Comparison of ENCODE assay signal across 20 cellular contexts in genomic region chr16:35797811-35798210, GRCh38.
DNase-seq lines count a peak whose midpoint lies in the region; ATAC-seq and TF ChIP-seq lines count a peak whose summit lies in the region.
"Had no signal": no experiment of that assay in that cellular context is flagged by ENCODE, and none has a peak within 500 bp of the region (broad histone marks: within the 10 kb centered on the region; RNA-seq: fewer than 3 reads in every experiment).

No MANE protein-coding gene starts in this region.

- H3K4me3 Mint-ChIP-seq in progenitor cell of endocrine pancreas (ENCODE audit: low read depth): no peak overlapping the region
- no peak overlapping the region for H3K4me3 Mint-ChIP-seq in activated CD4-positive, alpha-beta memory T cell treated with anti-CD3 and anti-CD28 coated beads, Interleukin-2, amount 10 ng/mL, durations not matched to agents 7 days and 5 days
- H3K4me3 Mint-ChIP-seq: CD14-positive monocyte had no signal

- H3K36me3 ChIP-seq in BLaER1 (no peaks in the 10 kb centered on the region), HUES6 (ENCODE audit: control insufficient read depth, insufficient read depth, low read length) (no peaks in the 10 kb centered on the region), esophagus muscularis mucosa (no peaks in the 10 kb centered on the region)
- H3K36me3 ChIP-seq: Peyer's patch, SJSA1 had no signal

- no peak for TF ChIP-seq POLR2A in esophagus muscularis mucosa (IDR thresholded peaks at IDR 0.05; ENCODE audit: low read depth)

- no peak overlapping the region for H3K27ac Mint-ChIP-seq in progenitor cell of endocrine pancreas
- no peak overlapping the region for H3K27ac Mint-ChIP-seq in activated CD4-positive, alpha-beta memory T cell treated with anti-CD3 and anti-CD28 coated beads, Interleukin-2, amount 10 ng/mL, durations not matched to agents 7 days and 5 days
- H3K27ac Mint-ChIP-seq: CD14-positive monocyte had no signal

- peaks cover 49% of the 10 kb centered on the region for H3K9me3 Mint-ChIP-seq in progenitor cell of endocrine pancreas (ENCODE audit: low read depth)
- H3K9me3 Mint-ChIP-seq in activated CD4-positive, alpha-beta memory T cell treated with anti-CD3 and anti-CD28 coated beads, Interleukin-2, amount 10 ng/mL, durations not matched to agents 7 days and 5 days: peaks cover 21% of the 10 kb centered on the region

- ATAC-seq in GM21515 (IDR thresholded peaks at IDR 0.05; ENCODE audit: unreplicated experiment) (no peak), GM21367 (IDR thresholded peaks at IDR 0.05; ENCODE audit: unreplicated experiment) (no peak)

- CTCF ChIA-PET in activated CD4-positive, alpha-beta memory T cell treated with anti-CD3 and anti-CD28 coated beads, Interleukin-2, amount 10 ng/mL, durations not matched to agents 7 days and 5 days (lab: Charles Lee): no interaction called here

- TF ChIP-seq CTCF in esophagus muscularis mucosa (IDR thresholded peaks at IDR 0.05) (no peak), progenitor cell of endocrine pancreas (IDR thresholded peaks at IDR 0.05; ENCODE audit: unreplicated experiment) (no peak)

- no peak overlapping the region; the same call in 1 of the 2 replicates for H3K9ac ChIP-seq in BLaER1
- peak overlapping the region; percentile 44 for H3K9ac ChIP-seq in HUES6 (ENCODE audit: low read length)
- H3K9ac ChIP-seq: KMS-11 had no signal

- DNase-seq in NCI-H748 (lab: John Stamatoyannopoulos, UW; ENCODE audit: unreplicated experiment): peak; percentile 76
- DNase-seq in esophagus muscularis mucosa (ENCODE audit: extremely low spot score): peak; percentile 47
- DNase-seq in progenitor cell of endocrine pancreas (ENCODE audit: low spot score, unreplicated experiment): no peak
- no peak for DNase-seq in activated CD4-positive, alpha-beta memory T cell treated with anti-CD3 and anti-CD28 coated beads, Interleukin-2, amount 10 ng/mL, durations not matched to agents 7 days and 5 days
- DNase-seq: 8988T, DMS79, H7, NCI-H1105 treated with DMSO at 0.1 percent for 48 hours, NCI-H2081 treated with DMSO at 0.1 percent for 48 hours, NCI-H446 treated with DMSO at 0.1 percent for 48 hours, NCI-H69, Peyer's patch, T-helper 9 cell had no signal

- H3K27ac ChIP-seq in BLaER1 (peak overlapping the region; percentile 76), HUES6 (ENCODE audit: low read depth, low read length) (no peak overlapping the region), esophagus muscularis mucosa (replicated peaks in 1 of 4) (no peak overlapping the region)
- H3K27ac ChIP-seq: KMS-11, Peyer's patch, SJSA1 had no signal

- H3K4me1 Mint-ChIP-seq in progenitor cell of endocrine pancreas (ENCODE audit: low read depth): no peaks in the 10 kb centered on the region
- H3K4me1 Mint-ChIP-seq in activated CD4-positive, alpha-beta memory T cell treated with anti-CD3 and anti-CD28 coated beads, Interleukin-2, amount 10 ng/mL, durations not matched to agents 7 days and 5 days: no peaks in the 10 kb centered on the region
- H3K4me1 Mint-ChIP-seq: CD14-positive monocyte had no signal

- no peaks in the 10 kb centered on the region for H3K27me3 Mint-ChIP-seq in progenitor cell of endocrine pancreas
- H3K27me3 Mint-ChIP-seq in activated CD4-positive, alpha-beta memory T cell treated with anti-CD3 and anti-CD28 coated beads, Interleukin-2, amount 10 ng/mL, durations not matched to agents 7 days and 5 days: no peaks in the 10 kb centered on the region

- peak overlapping the region; percentile 72 for H3K4me2 ChIP-seq in BLaER1
- H3K4me2 ChIP-seq: KMS-11 had no signal

- H3K9me3 ChIP-seq in BLaER1 (peaks cover 33% of the 10 kb centered on the region), HUES6 (ENCODE audit: control insufficient read depth, insufficient read depth, low read depth, low read length) (peaks cover 69% of the 10 kb centered on the region), esophagus muscularis mucosa (peaks cover 0 to 12% (median 0%) of the 10 kb centered on the region in 4 donors)

- POLR2A ChIA-PET in activated CD4-positive, alpha-beta memory T cell treated with anti-CD3 and anti-CD28 coated beads, Interleukin-2, amount 10 ng/mL, durations not matched to agents 7 days and 5 days (lab: Charles Lee): no interaction called here

- H3K4me1 ChIP-seq in BLaER1 (peaks cover 44% of the 10 kb centered on the region), HUES6 (ENCODE audit: control insufficient read depth, insufficient read depth, low read length) (peaks cover 3% of the 10 kb centered on the region; the same call in 1 of the 2 replicates), esophagus muscularis mucosa (no peaks in the 10 kb centered on the region)
- H3K4me1 ChIP-seq: Peyer's patch, SJSA1 had no signal

- no peak for TF ChIP-seq EP300 in esophagus muscularis mucosa (IDR thresholded peaks at IDR 0.05)

- H3K27me3 ChIP-seq in BLaER1: no peaks in the 10 kb centered on the region
- no peaks in the 10 kb centered on the region for H3K27me3 ChIP-seq in HUES6 (ENCODE audit: control insufficient read depth, insufficient read depth, low read length)
- H3K27me3 ChIP-seq in esophagus muscularis mucosa: no peaks in the 10 kb centered on the region
- H3K27me3 ChIP-seq: Peyer's patch, SJSA1 had no signal

- H3K36me3 Mint-ChIP-seq in progenitor cell of endocrine pancreas (ENCODE audit: insufficient read depth): no peaks in the 10 kb centered on the region
- H3K36me3 Mint-ChIP-seq in activated CD4-positive, alpha-beta memory T cell treated with anti-CD3 and anti-CD28 coated beads, Interleukin-2, amount 10 ng/mL, durations not matched to agents 7 days and 5 days (ENCODE audit: low read depth): no peaks in the 10 kb centered on the region
- H3K36me3 Mint-ChIP-seq: CD14-positive monocyte had no signal

- H4K20me1 ChIP-seq in BLaER1: no peaks in the 10 kb centered on the region

- intact Hi-C loops in esophagus muscularis mucosa (cut with DNase I): no loop called here

- 74% methylated on average over 3 of the region's 3 CpGs for WGBS in esophagus muscularis mucosa

- H3K4me3 ChIP-seq in BLaER1: peak overlapping the region; percentile 31
- H3K4me3 ChIP-seq in HUES6 (ENCODE audit: low read depth, low read length): no peak overlapping the region
- H3K4me3 ChIP-seq in esophagus muscularis mucosa: no peak overlapping the region
- H3K4me3 ChIP-seq: Peyer's patch, SJSA1 had no signal

Comparison
In these comparisons a context has a peak if more than half of its experiments do, and no peak if none do; other contexts are left out.
1. DNase-seq: peak in NCI-H748 (single experiment) and esophagus muscularis mucosa (single experiment); none in progenitor cell of endocrine pancreas (single experiment) and activated CD4-positive, alpha-beta memory T cell treated with anti-CD3 and anti-CD28 coated beads, Interleukin-2, amount 10 ng/mL, durations not matched to agents 7 days and 5 days (single experiment).